In the genomic region with DNA sequence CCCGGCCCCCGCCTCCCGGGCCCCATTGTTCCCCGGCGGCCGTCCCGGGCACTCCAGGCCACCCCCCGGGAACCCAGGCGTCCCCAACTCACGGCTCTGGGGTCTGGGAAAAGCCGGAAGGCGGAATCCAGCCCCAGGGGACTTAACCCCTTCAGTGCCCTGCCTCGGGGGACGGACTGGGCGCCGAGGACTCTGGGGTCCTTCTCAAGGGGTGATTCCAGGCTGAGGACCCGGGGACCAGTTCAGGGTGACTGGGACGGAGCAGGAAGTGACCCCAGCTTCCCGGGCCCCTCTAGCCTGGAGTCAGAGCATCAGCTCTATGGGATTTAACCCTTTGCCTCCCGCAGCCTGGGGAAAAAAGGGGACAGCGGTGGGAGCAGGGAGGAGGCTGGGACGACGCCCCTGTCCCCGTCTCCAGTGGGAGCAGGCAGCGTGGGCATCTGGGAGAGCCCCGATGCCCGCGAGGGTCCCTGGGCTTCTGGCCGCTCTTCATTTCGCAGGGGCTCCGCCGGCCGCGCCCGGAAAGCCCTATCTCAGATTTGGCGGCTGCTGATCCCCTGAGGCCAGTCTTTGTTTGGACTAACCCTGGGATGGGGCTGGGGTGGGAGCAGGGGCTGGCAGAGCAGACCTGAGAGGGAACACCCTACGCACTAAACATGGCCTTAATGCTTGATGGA, we compare ENCODE assay signal across 8 cellular contexts. TPM values are rescaled to one million over a fixed set of nuclear protein-coding genes. Genes with fewer than 3 reads are reported as not detected.
DNase-seq lines count a peak whose midpoint lies in the region; ATAC-seq and TF ChIP-seq lines count a peak whose summit lies in the region.

ZNF629 (minus strand) TSS at position 270 of the 677 bp plus-strand sequence. CDS start 2,723 bp downstream, outside the sequence.

- peaks cover 6% of the 10 kb centered on the region for H3K4me1 ChIP-seq in mesodermal cell (ENCODE audit: control insufficient read depth, insufficient read depth, low read length, poor library complexity, severe bottlenecking)

- peaks cover 34% of the 10 kb centered on the region for H3K36me3 ChIP-seq in mesodermal cell (ENCODE audit: control insufficient read depth, insufficient read depth, low read length)

- 1 to 2% methylated on average over 28 to 31 of the region's 37 CpGs for WGBS in mesodermal cell (ENCODE audit: insufficient coverage in 2 of 2), 2 experiments

- H3K27ac ChIP-seq in mesodermal cell (ENCODE audit: low read depth, low read length, severe bottlenecking) (peak within 1 kb of the TSS; percentile 71), substantia nigra (ENCODE audit: low read depth, low read length, poor library complexity, severe bottlenecking) (peak within 1 kb of the TSS; percentile 82)

- DNase-seq in NCI-H2081 (lab: John Stamatoyannopoulos, UW) (peak; percentile 25 to 32), NCI-H2081 treated with DMSO at 0.1 percent for 48 hours (lab: John Stamatoyannopoulos, UW) (no peak), NCI-H128 (lab: John Stamatoyannopoulos, UW; ENCODE audit: unreplicated experiment) (peak; percentile 47), epithelial cell of proximal tubule (ENCODE audit: low read depth) (no peak), substantia nigra (lab: John Stamatoyannopoulos, UW) (peak; percentile 21 to 85 (median 65))
- DNase-seq in activated CD4-positive, alpha-beta T cell treated with anti-CD3 and anti-CD28 coated beads, Interleukin-2, amount 50 U/mL, for 48 hours, result peak; percentile 27 to 43

- TF ChIP-seq CTCF in epithelial cell of proximal tubule (conservative IDR thresholded peaks at IDR 0.05; ENCODE audit: low read depth, low read length), result no peak

- H3K9me3 ChIP-seq in mesodermal cell (ENCODE audit: control insufficient read depth, low read length), result no peaks in the 10 kb centered on the region

- H3K4me3 ChIP-seq in epithelial cell of proximal tubule (ENCODE audit: low read depth, low read length) (peak within 1 kb of the TSS; percentile 79), mesodermal cell (ENCODE audit: extremely low read depth, insufficient read depth, low read length, poor library complexity, severe bottlenecking) (peak within 1 kb of the TSS; percentile 80)

- ATAC-seq in GM19328 (IDR thresholded peaks at IDR 0.05; ENCODE audit: unreplicated experiment), result no peak

RNA-seq across cellular contexts. Expression of gene ZNF629, which starts in this region (rescaled TPM):
- total RNA-seq in epithelial cell of proximal tubule, result 11.4 and 14.0 TPM in 2 replicates
- 19.6 TPM for polyA plus RNA-seq in mesodermal cell (2013, experiment 1 of 2)
- polyA plus RNA-seq in mesodermal cell (2013, experiment 2 of 2), result 18.7 TPM

Comparison
In these comparisons a context has a peak if more than half of its experiments do, and no peak if none do; other contexts are left out.
1. DNase-seq: peak in NCI-H2081 (2 of 2), NCI-H128 (single experiment), activated CD4-positive, alpha-beta T cell treated with anti-CD3 and anti-CD28 coated beads, Interleukin-2, amount 50 U/mL, for 48 hours (2 of 2) and substantia nigra (49 of 49); none in NCI-H2081 treated with DMSO at 0.1 percent for 48 hours (single experiment) and epithelial cell of proximal tubule (single experiment).